In genomic region chr12:4900327-4900726, GRCh38 we compare ENCODE assay signal across 16 cellular contexts. TPM values are rescaled to one million over a fixed set of nuclear protein-coding genes. Genes with fewer than 3 reads are reported as not detected.
DNase-seq lines count a peak whose midpoint lies in the region; ATAC-seq and TF ChIP-seq lines count a peak whose summit lies in the region.
"Had no signal": no experiment of that assay in that cellular context is flagged by ENCODE, and none has a peak within 500 bp of the region (broad histone marks: within the 10 kb centered on the region; RNA-seq: fewer than 3 reads in every experiment).

No MANE protein-coding gene starts in this region.

- ATAC-seq in HG02571 (IDR thresholded peaks at IDR 0.05; ENCODE audit: unreplicated experiment): no peak

- TF ChIP-seq CTCF in brain microvascular endothelial cell (IDR thresholded peaks at IDR 0.05; ENCODE audit: low read depth, low read length, missing control alignments): no peak

- no peak overlapping the region for H3K4me3 ChIP-seq in brain microvascular endothelial cell (ENCODE audit: low read depth, low read length)

- no peaks in the 10 kb centered on the region for H3K27me3 ChIP-seq in brain microvascular endothelial cell (replicated peaks)

- H3K27ac ChIP-seq in brain microvascular endothelial cell: no peak overlapping the region
- H3K27ac ChIP-seq: HL-60, parathyroid adenoma had no signal

- no peaks in the 10 kb centered on the region for H3K36me3 ChIP-seq in brain microvascular endothelial cell (replicated peaks)

- DNase-seq in AG20443 (ENCODE audit: low spot score) (peak; percentile 59), LHCN-M2 (ENCODE audit: low read depth) (peak; percentile 75), brain microvascular endothelial cell (peak; percentile 29), myocyte (ENCODE audit: low read depth) (peak; percentile 34), activated T-cell treated with anti-CD3 and anti-CD28 coated beads for 4 hours (no peak), NCI-H2081 treated with DMSO at 0.1 percent for 48 hours (lab: John Stamatoyannopoulos, UW) (no peak), cerebellar cortex (ENCODE audit: low spot score) (no peak)
- DNase-seq: activated CD8-positive, alpha-beta memory T cell treated with anti-CD3 and anti-CD28 coated beads for 24 hours; activated effector memory CD4-positive, alpha-beta T cell treated with anti-CD3 and anti-CD28 coated beads, Interleukin-2, amount 50 U/mL, for 16 hours; DMS153; islet precursor cell; NCI-H2171 treated with DMSO at 0.1 percent for 48 hours had no signal

- in situ Hi-C loops in brain microvascular endothelial cell (cut with HindIII; ENCODE audit: low pct_ligation_motif_present, low sequenced_read_pairs): no loop called here

RNA-seq across cellular contexts. Expression of gene KCNA1, which starts 9.4 kb away (rescaled TPM):
- 0.83 and 2.2 TPM in 2 replicates for total RNA-seq in LHCN-M2 (2014; rRNA removed)
- 0.01 TPM for polyA plus RNA-seq in LHCN-M2 (2012)
- 0.13 TPM in 1 of 2 replicates, not detected in the other for total RNA-seq in myocyte
- not detected for polyA plus RNA-seq in myocyte (2012)
- polyA plus RNA-seq: BJ had no signal

Comparison
In these comparisons a context has a peak if more than half of its experiments do, and no peak if none do; other contexts are left out.
1. DNase-seq: peak in AG20443 (single experiment), LHCN-M2 (single experiment), brain microvascular endothelial cell (single experiment) and myocyte (single experiment); none in activated T-cell treated with anti-CD3 and anti-CD28 coated beads for 4 hours (single experiment), NCI-H2081 treated with DMSO at 0.1 percent for 48 hours (single experiment) and cerebellar cortex (single experiment).